ENCODE assay signal across 23 cellular contexts in genomic region chr2:233009661-233010060, GRCh38. TPM values are rescaled to one million over a fixed set of nuclear protein-coding genes. Genes with fewer than 3 reads are reported as not detected.
"Had no signal": no experiment of that assay in that cellular context is flagged by ENCODE, and none has a peak within 500 bp of the region (broad histone marks: within the 10 kb centered on the region; RNA-seq: fewer than 3 reads in every experiment).

No MANE protein-coding gene starts in this region.

- ATAC-seq: HepG2 had no signal

- H3K4me3 ChIP-seq: MG63, SJSA1, SK-N-MC had no signal

- DNase-seq: IMR-90, Karpas-422, KG1, MG63, NCI-H1092, NCI-H1105 treated with DMSO at 0.1 percent for 48 hours, NCI-H1417 treated with DMSO at 0.1 percent for 48 hours, NCI-H146, NCI-H1694 treated with DMSO at 0.1 percent for 48 hours, NCI-H1930, NCI-H2081, NCI-H2107, NCI-H2227 treated with DMSO at 0.1 percent for 48 hours, NCI-H524 treated with DMSO at 0.1 percent for 48 hours, NCI-H69, NCI-H774, Right ventricle myocardium superior, RPMI8226, SIG-M5 had no signal

- H3K4me1 ChIP-seq: SJSA1 had no signal

- H3K27me3 ChIP-seq: MG63, SJSA1 had no signal

- H3K27ac ChIP-seq: SJSA1, SK-N-MC had no signal

- H3K36me3 ChIP-seq: MG63, SJSA1 had no signal

- H3K9me3 ChIP-seq: MG63, SJSA1 had no signal

RNA-seq across cellular contexts. Expression of gene NGEF, which starts 3.4 kb away (rescaled TPM):
- total RNA-seq: Right ventricle myocardium superior had no signal

RNA-seq across cellular contexts. Expression of gene NEU2, which starts 22.8 kb away (rescaled TPM):
- total RNA-seq: HepG2, IMR-90, NCI-H460, Right ventricle myocardium superior, SJSA1 had no signal
